Comparison of ENCODE assay signal across 21 cellular contexts in the genomic region with DNA sequence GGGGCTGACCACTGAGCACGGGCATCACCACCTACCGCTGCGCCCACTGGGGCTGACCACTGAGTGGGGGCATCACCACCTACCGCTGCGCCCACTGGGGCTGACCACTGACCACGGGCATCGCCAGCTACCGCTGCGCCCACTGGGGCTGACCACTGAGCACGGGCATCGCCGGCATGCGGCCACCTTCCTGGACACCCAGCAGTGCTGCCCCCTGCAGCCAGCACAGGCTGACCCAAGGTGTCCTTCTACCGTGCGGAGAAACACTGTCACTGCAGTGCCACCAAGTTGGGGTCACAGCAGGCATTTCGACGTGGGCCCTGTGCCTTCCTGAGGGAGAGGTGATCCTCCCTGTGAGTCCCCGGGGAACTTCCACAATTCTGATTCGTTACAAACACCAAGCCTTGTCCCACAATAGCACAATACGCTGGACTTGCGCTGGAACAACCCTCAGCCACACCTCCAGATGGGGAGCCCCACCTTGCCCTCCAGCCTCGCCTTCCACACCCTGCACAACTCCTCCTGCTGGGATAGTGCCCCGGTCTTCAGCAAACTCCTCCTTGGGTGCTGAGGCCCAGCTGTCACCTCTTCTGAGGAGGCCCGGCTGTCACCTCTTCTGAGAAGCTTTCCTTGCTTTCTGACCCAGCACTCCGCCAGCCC.
"Had no signal": no experiment of that assay in that cellular context is flagged by ENCODE, and none has a peak within 500 bp of the region (broad histone marks: within the 10 kb centered on the region; RNA-seq: fewer than 3 reads in every experiment).

No MANE protein-coding gene starts in this region.

- H3K36me3 ChIP-seq: neural progenitor cell, ovary, sigmoid colon, upper lobe of right lung had no signal

- H3K9me3 Mint-ChIP-seq: activated CD4-positive, alpha-beta memory T cell treated with anti-CD3 and anti-CD28 coated beads, Interleukin-2, amount 10 ng/mL, durations not matched to agents 7 days and 5 days; activated naive CD4-positive, alpha-beta T cell treated with anti-CD3 and anti-CD28 coated beads, Interleukin-2, amount 50 U/mL, for 24 hours; activated T-cell treated with anti-CD3 and anti-CD28 coated beads, Interleukin-2, amount 50 U/mL, for 24 hours; central memory CD8-positive, alpha-beta T cell; neural progenitor cell had no signal

- H3K27ac Mint-ChIP-seq: activated CD4-positive, alpha-beta memory T cell treated with anti-CD3 and anti-CD28 coated beads, Interleukin-2, amount 10 ng/mL, durations not matched to agents 7 days and 5 days; activated CD4-positive, alpha-beta T cell treated with anti-CD3 and anti-CD28 coated beads for 36 hours; activated naive CD4-positive, alpha-beta T cell treated with anti-CD3 and anti-CD28 coated beads, Interleukin-2, amount 50 U/mL, for 24 hours; activated T-cell treated with anti-CD3 and anti-CD28 coated beads, Interleukin-2, amount 50 U/mL, for 24 hours; neural progenitor cell had no signal

- H3K36me3 Mint-ChIP-seq: activated naive CD4-positive, alpha-beta T cell treated with anti-CD3 and anti-CD28 coated beads, Interleukin-2, amount 50 U/mL, for 24 hours had no signal

- H3K4me3 ChIP-seq: esophagus squamous epithelium, lung, neural progenitor cell, ovary, sigmoid colon, spleen, stomach, testis, upper lobe of right lung had no signal

- H3K27me3 Mint-ChIP-seq: activated CD4-positive, alpha-beta memory T cell treated with anti-CD3 and anti-CD28 coated beads, Interleukin-2, amount 10 ng/mL, durations not matched to agents 7 days and 5 days; activated CD4-positive, alpha-beta T cell treated with anti-CD3 and anti-CD28 coated beads for 36 hours; activated naive CD4-positive, alpha-beta T cell treated with anti-CD3 and anti-CD28 coated beads, Interleukin-2, amount 50 U/mL, for 24 hours; activated T-cell treated with anti-CD3 and anti-CD28 coated beads, Interleukin-2, amount 50 U/mL, for 24 hours; central memory CD8-positive, alpha-beta T cell had no signal

- H3K4me1 Mint-ChIP-seq: activated CD4-positive, alpha-beta memory T cell treated with anti-CD3 and anti-CD28 coated beads, Interleukin-2, amount 10 ng/mL, durations not matched to agents 7 days and 5 days; activated CD4-positive, alpha-beta T cell treated with anti-CD3 and anti-CD28 coated beads for 36 hours; activated naive CD4-positive, alpha-beta T cell treated with anti-CD3 and anti-CD28 coated beads, Interleukin-2, amount 50 U/mL, for 24 hours; central memory CD8-positive, alpha-beta T cell had no signal

- H3K27me3 ChIP-seq: esophagus squamous epithelium, neural progenitor cell, ovary, sigmoid colon, spleen, stomach, testis, upper lobe of right lung had no signal

- H3K27ac ChIP-seq: esophagus squamous epithelium, neural progenitor cell, ovary, sigmoid colon, stomach, testis, upper lobe of right lung, VCaP had no signal

- H3K4me3 Mint-ChIP-seq: activated CD4-positive, alpha-beta memory T cell treated with anti-CD3 and anti-CD28 coated beads, Interleukin-2, amount 10 ng/mL, durations not matched to agents 7 days and 5 days; activated CD4-positive, alpha-beta T cell treated with anti-CD3 and anti-CD28 coated beads for 36 hours; activated naive CD4-positive, alpha-beta T cell treated with anti-CD3 and anti-CD28 coated beads, Interleukin-2, amount 50 U/mL, for 24 hours; activated T-cell treated with anti-CD3 and anti-CD28 coated beads, Interleukin-2, amount 50 U/mL, for 24 hours; central memory CD8-positive, alpha-beta T cell; neural progenitor cell had no signal

- H3K4me1 ChIP-seq: esophagus squamous epithelium, stomach, upper lobe of right lung had no signal

- H3K9me3 ChIP-seq: esophagus squamous epithelium, ovary, sigmoid colon, spleen, stomach, testis, upper lobe of right lung had no signal

- DNase-seq: activated CD4-positive, alpha-beta memory T cell treated with anti-CD3 and anti-CD28 coated beads, Interleukin-2, amount 10 ng/mL, durations not matched to agents 7 days and 5 days; activated CD4-positive, alpha-beta T cell treated with anti-CD3 and anti-CD28 coated beads for 36 hours; activated effector memory CD4-positive, alpha-beta T cell treated with Interleukin-2 at 50 U/mL for 16 hours; activated T-cell treated with anti-CD3 and anti-CD28 coated beads, Interleukin-2, amount 50 U/mL, for 24 hours; cortex of kidney; effector CD8-positive, alpha-beta T cell; esophagus squamous epithelium; hypothalamus; midbrain; ovary; sigmoid colon; spleen; stomach; T1000; testis; upper lobe of right lung had no signal

- ATAC-seq: activated CD4-positive, alpha-beta T cell treated with anti-CD3 and anti-CD28 coated beads for 36 hours; upper lobe of right lung had no signal
